ENCODE assay signal across 8 cellular contexts in genomic region chr5:75611324-75612210, GRCh38. TPM values are rescaled to one million over a fixed set of nuclear protein-coding genes. Genes with fewer than 3 reads are reported as not detected.
DNase-seq lines count a peak whose midpoint lies in the region; ATAC-seq and TF ChIP-seq lines count a peak whose summit lies in the region.

Gene ANKDD1B (plus strand): TSS chr5:75611453. CDS start chr5:75611635, 182 bp downstream.

- no peak for TF ChIP-seq CTCF in A673 (conservative IDR thresholded peaks at IDR 0.05; ENCODE audit: low read depth, low read length)

- no peaks in the 10 kb centered on the region for H3K9me3 ChIP-seq in A673 (ENCODE audit: low read depth, low read length, poor library complexity, severe bottlenecking)

- peak within 1 kb of the TSS; percentile 52 for H3K4me3 ChIP-seq in A673 (ENCODE audit: low read depth, low read length, poor library complexity, severe bottlenecking)
- H3K4me3 ChIP-seq in H7 (ENCODE audit: insufficient read depth, low read depth, low read length): peak within 1 kb of the TSS; percentile 63

- H3K27ac ChIP-seq in A673 (ENCODE audit: low read depth, low read length, poor library complexity, severe bottlenecking) (no peak within 1 kb of the TSS), caudate nucleus (ENCODE audit: low read depth, low read length) (peak within 1 kb of the TSS; percentile 62), layer of hippocampus (ENCODE audit: low read depth, low read length) (peak within 1 kb of the TSS; percentile 30)

- POLR2A ChIA-PET in A673 (lab: Charles Lee; ENCODE audit: low non-redundant PET): no interaction called here

- peak; percentile 31 for DNase-seq in A673 (ENCODE audit: low spot score)
- DNase-seq in H7: peak; percentile 76
- peak in 23 of 61 donors; percentile 2 to 48 (median 14) for DNase-seq in caudate nucleus (lab: John Stamatoyannopoulos, UW)
- DNase-seq in stimulated activated CD8-positive, alpha-beta memory T cell treated with anti-CD3 and anti-CD28 coated beads, Interleukin-4, amount 100 ng/mL, for 48 hours: peak; percentile 31

- no peaks in the 10 kb centered on the region for H3K4me1 ChIP-seq in A673 (ENCODE audit: insufficient read depth, low read length, poor library complexity, severe bottlenecking)

- H3K36me3 ChIP-seq in A673 (ENCODE audit: insufficient read depth, low read length, poor library complexity, severe bottlenecking) (no peaks in the 10 kb centered on the region), H7 (replicated peaks; ENCODE audit: control insufficient read depth, insufficient read depth, low read length) (no peaks in the 10 kb centered on the region)

- intact Hi-C loops in A673 (cut with micrococcal nuclease; ENCODE audit: unreplicated experiment): no loop called here

- H3K27me3 ChIP-seq in A673 (replicated peaks; ENCODE audit: insufficient read depth, low read depth, low read length, poor library complexity) (no peaks in the 10 kb centered on the region), H7 (ENCODE audit: control insufficient read depth, insufficient read depth, low read length) (no peaks in the 10 kb centered on the region), layer of hippocampus (ENCODE audit: control insufficient read depth, insufficient read depth, low read length) (no peaks in the 10 kb centered on the region)

- no TSS peak for BruUV-seq in A673 (replicated peaks; lab: Mats Ljungman, UMichigan)

- CTCF ChIA-PET in A673 (lab: Charles Lee): no interaction called here

- ATAC-seq in GM21447 (IDR thresholded peaks at IDR 0.05; ENCODE audit: unreplicated experiment): no peak
- ATAC-seq in GM21737 (IDR thresholded peaks at IDR 0.05; ENCODE audit: unreplicated experiment): no peak
- ATAC-seq in GM21576 (IDR thresholded peaks at IDR 0.05; ENCODE audit: unreplicated experiment): no peak

RNA-seq across cellular contexts. Expression of gene ANKDD1B, which starts in this region (rescaled TPM):
- total RNA-seq in A673 (2021): not detected in 2 replicates
- total RNA-seq in H7 (2014; rRNA removed; shearing (Covaris generic)): 0.03 and 0.37 TPM in 2 replicates

Comparison
In these comparisons a context has a peak if more than half of its experiments do, and no peak if none do; other contexts are left out.
1. Peak in DNase-seq and H3K4me3 ChIP-seq in A673; RNA of the gene not detected or under 1 TPM.
2. Peak in DNase-seq and H3K4me3 ChIP-seq in H7; RNA of the gene not detected or under 1 TPM.